Comparison of ENCODE assay signal across 8 cellular contexts in genomic region chr9:87973791-87974292, GRCh38. TPM values are rescaled to one million over a fixed set of nuclear protein-coding genes. Genes with fewer than 3 reads are reported as not detected.
DNase-seq lines count a peak whose midpoint lies in the region; ATAC-seq and TF ChIP-seq lines count a peak whose summit lies in the region.

No MANE protein-coding gene starts in this region.

- H3K27me3 ChIP-seq in breast epithelium: no peaks in the 10 kb centered on the region

- H3K9me3 ChIP-seq in breast epithelium: no peaks in the 10 kb centered on the region

- H3K4me1 ChIP-seq in breast epithelium: no peaks in the 10 kb centered on the region

- intact Hi-C loops in breast epithelium (cut with DNase I; ENCODE audit: low total_unique reads): no loop called here

- H3K27me3 Mint-ChIP-seq in stimulated activated naive CD8-positive, alpha-beta T cell treated with anti-CD3 and anti-CD28 coated beads, Interleukin-15, Interleukin-2, amounts not matched to agents 100 ng/mL and 50 ng/mL, for 24 hours: peaks cover under 1% of the 10 kb centered on the region
- H3K27me3 Mint-ChIP-seq in mesothelial cell of epicardium (ENCODE audit: low read depth): no peaks in the 10 kb centered on the region

- H3K4me1 Mint-ChIP-seq in stimulated activated naive CD8-positive, alpha-beta T cell treated with anti-CD3 and anti-CD28 coated beads, Interleukin-15, Interleukin-2, amounts not matched to agents 100 ng/mL and 50 ng/mL, for 24 hours (ENCODE audit: low read depth): peaks cover 24% of the 10 kb centered on the region
- H3K4me1 Mint-ChIP-seq in mesothelial cell of epicardium: peaks cover 35% of the 10 kb centered on the region

- DNase-seq in stimulated activated naive CD8-positive, alpha-beta T cell treated with anti-CD3 and anti-CD28 coated beads, Interleukin-15, Interleukin-2, amounts not matched to agents 100 U/mL and 50 U/mL, for 24 hours: no peak
- DNase-seq in breast epithelium (ENCODE audit: low spot score in 2 of 2) (no peak), mesothelial cell of epicardium (ENCODE audit: low spot score in 2 of 2, unreplicated experiment in 2 of 2) (no peak), HUDEP-2 (lab: John Stamatoyannopoulos, UW; ENCODE audit: unreplicated experiment in 76 of 76) (no peak), GF-D8 (lab: John Stamatoyannopoulos, UW) (no peak)
- DNase-seq in activated effector memory CD4-positive, alpha-beta T cell treated with Interleukin-2 at 50 U/mL for 16 hours: no peak

- TF ChIP-seq CTCF in breast epithelium (IDR thresholded peaks at IDR 0.05) (no peak), mesothelial cell of epicardium (IDR thresholded peaks at IDR 0.05; ENCODE audit: unreplicated experiment) (no peak)

- H3K4me3 ChIP-seq in breast epithelium: peak overlapping the region; percentile 61 to 85 (median 75)

- no peaks in the 10 kb centered on the region for H3K9me3 Mint-ChIP-seq in stimulated activated naive CD8-positive, alpha-beta T cell treated with anti-CD3 and anti-CD28 coated beads, Interleukin-15, Interleukin-2, amounts not matched to agents 100 ng/mL and 50 ng/mL, for 24 hours
- H3K9me3 Mint-ChIP-seq in mesothelial cell of epicardium: no peaks in the 10 kb centered on the region

- TF ChIP-seq POLR2A in breast epithelium (IDR thresholded peaks at IDR 0.05): no peak

- H3K4me3 Mint-ChIP-seq in stimulated activated naive CD8-positive, alpha-beta T cell treated with anti-CD3 and anti-CD28 coated beads, Interleukin-15, Interleukin-2, amounts not matched to agents 100 ng/mL and 50 ng/mL, for 24 hours: peak overlapping the region; percentile 81
- H3K4me3 Mint-ChIP-seq in mesothelial cell of epicardium: peak overlapping the region; percentile 84

- H3K36me3 Mint-ChIP-seq in stimulated activated naive CD8-positive, alpha-beta T cell treated with anti-CD3 and anti-CD28 coated beads, Interleukin-15, Interleukin-2, amounts not matched to agents 100 ng/mL and 50 ng/mL, for 24 hours (ENCODE audit: low read depth): no peaks in the 10 kb centered on the region
- peaks cover 12% of the 10 kb centered on the region for H3K36me3 Mint-ChIP-seq in mesothelial cell of epicardium

- H3K27ac ChIP-seq in breast epithelium: peak overlapping the region; percentile 81 to 86

- peak overlapping the region; percentile 86 for H3K27ac Mint-ChIP-seq in stimulated activated naive CD8-positive, alpha-beta T cell treated with anti-CD3 and anti-CD28 coated beads, Interleukin-15, Interleukin-2, amounts not matched to agents 100 ng/mL and 50 ng/mL, for 24 hours
- peak overlapping the region; percentile 98 for H3K27ac Mint-ChIP-seq in mesothelial cell of epicardium

- ATAC-seq in stimulated activated naive CD8-positive, alpha-beta T cell treated with anti-CD3 and anti-CD28 coated beads, Interleukin-15, Interleukin-2, amounts not matched to agents 100 U/mL and 50 U/mL, for 24 hours: no peak
- no peak for ATAC-seq in GM18867 (IDR thresholded peaks at IDR 0.05; ENCODE audit: unreplicated experiment)

- H3K36me3 ChIP-seq in breast epithelium: no peaks in the 10 kb centered on the region

RNA-seq across cellular contexts. Expression of gene CDK20, which starts 0.5 kb away (rescaled TPM):
- 1 to 10 TPM; 3.7 to 9.2 (median 8.8) TPM for total RNA-seq in breast epithelium
- 32.9 to 36.0 TPM (median 34.1 TPM) in 3 replicates for total RNA-seq in mesothelial cell of epicardium

RNA-seq across cellular contexts. Expression of gene SPATA31C1, which starts 56.1 kb away (rescaled TPM):
- total RNA-seq in breast epithelium: not detected
- 0.13 to 0.29 TPM (median 0.18 TPM) in 3 replicates for total RNA-seq in mesothelial cell of epicardium
